Comparison of ENCODE assay signal across 13 cellular contexts in the genomic region with DNA sequence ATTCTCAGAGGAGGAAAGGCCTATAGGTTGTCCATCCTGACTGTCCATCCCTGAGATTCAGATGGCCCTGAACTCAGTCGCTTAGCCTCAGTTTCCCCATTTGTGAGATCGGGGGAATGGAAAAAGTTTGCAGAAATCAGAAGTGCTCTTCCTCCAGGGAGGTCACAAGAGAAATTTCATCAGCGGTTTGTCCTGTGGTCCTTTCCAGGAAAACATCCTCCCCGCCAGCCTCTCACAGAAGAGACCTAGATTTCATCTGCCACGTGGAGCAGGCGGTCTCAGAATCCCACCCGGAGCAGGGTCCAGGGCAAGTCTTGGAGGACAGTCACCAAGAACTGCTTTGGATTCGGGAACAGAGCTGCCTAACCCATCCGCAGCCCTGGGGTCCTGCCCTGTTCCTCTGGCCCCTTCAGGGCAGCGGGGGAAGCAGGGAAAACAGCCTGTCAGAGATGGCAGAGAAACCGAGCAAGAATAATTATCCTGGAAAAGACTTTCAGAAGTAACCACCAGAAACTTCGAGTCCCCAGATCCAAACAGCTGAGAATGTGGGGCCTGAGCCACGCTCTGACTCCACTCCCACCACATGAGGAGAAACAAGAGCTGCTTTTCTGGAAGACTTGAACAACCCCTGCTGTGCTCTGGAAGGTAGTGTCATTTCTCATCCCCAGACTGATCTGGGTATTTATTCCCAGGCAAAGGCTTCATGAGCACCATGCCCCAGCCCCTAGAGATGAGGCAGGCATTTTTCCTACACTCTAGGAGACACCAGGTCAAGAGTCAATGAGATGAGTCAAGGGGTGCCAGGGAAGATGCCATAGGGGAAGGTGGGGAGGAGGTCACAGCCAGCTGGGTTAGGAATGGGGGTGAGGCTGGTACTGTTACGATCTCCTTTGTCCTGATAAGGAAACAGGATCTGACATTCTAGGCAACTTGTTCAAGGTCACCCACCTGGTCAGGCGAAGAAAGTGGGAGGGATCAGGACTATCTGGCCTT. TPM values are rescaled to one million over a fixed set of nuclear protein-coding genes. Genes with fewer than 3 reads are reported as not detected.
DNase-seq lines count a peak whose midpoint lies in the region; ATAC-seq and TF ChIP-seq lines count a peak whose summit lies in the region.
"Had no signal": no experiment of that assay in that cellular context is flagged by ENCODE, and none has a peak within 500 bp of the region (broad histone marks: within the 10 kb centered on the region; RNA-seq: fewer than 3 reads in every experiment).

No MANE protein-coding gene starts in this region.

- H3K4me2 ChIP-seq in BLaER1 treated with 17β-estradiol and CSF1 and Interleukin-3, amounts not matched to agents 10 nM and 100 nM: peak overlapping the region; percentile 86 to 99 (median 96); a peak in 19 of 22 replicates
- peak overlapping the region; percentile 71 for H3K4me2 ChIP-seq in OCI-LY7 (ENCODE audit: low read length)

- intact Hi-C loops in OCI-LY7 (cut with micrococcal nuclease; ENCODE audit: unreplicated experiment): loop anchor here (1.0 to 5.0 kb wide), 5 partner anchors 101 to 431 kb away; no protein-coding TSS in a partner anchor
- intact Hi-C loops in left ventricle myocardium superior (cut with micrococcal nuclease): no loop called here
- intact Hi-C loops in sciatic nerve (cut with DNase I): no loop called here

- H3K36me3 ChIP-seq in BLaER1 treated with 17β-estradiol and CSF1 and Interleukin-3, amounts not matched to agents 10 nM and 100 nM: no peaks in the 10 kb centered on the region
- no peaks in the 10 kb centered on the region for H3K36me3 ChIP-seq in OCI-LY7 (ENCODE audit: insufficient read depth, low read length)

- ATAC-seq in left ventricle myocardium superior: peak; percentile 25
- ATAC-seq in sciatic nerve: peak; percentile 65
- ATAC-seq in HG02588 (IDR thresholded peaks at IDR 0.05; ENCODE audit: unreplicated experiment): no peak

- H3K27me3 ChIP-seq in BLaER1 treated with 17β-estradiol and CSF1 and Interleukin-3, amounts not matched to agents 10 nM and 100 nM: peaks cover 8 to 41% (median 36%) of the 10 kb centered on the region in 11 experiments; a peak in 21 of 22 replicates

- peaks cover 16% of the 10 kb centered on the region; the same call in 1 of the 2 replicates for H3K79me2 ChIP-seq in OCI-LY7 (ENCODE audit: insufficient read depth, low read depth, low read length)

- DNase-seq in OCI-LY7 (ENCODE audit: low spot score) (no peak), left ventricle myocardium superior (peak; percentile 44), sciatic nerve (ENCODE audit: low spot score) (no peak), NCI-H446 (lab: John Stamatoyannopoulos, UW) (no peak), substantia nigra (lab: John Stamatoyannopoulos, UW) (no peak), NCI-H748 (lab: John Stamatoyannopoulos, UW; ENCODE audit: unreplicated experiment) (no peak)
- DNase-seq: activated T-cell treated with anti-CD3 and anti-CD28 coated beads for 4 hours; central memory CD4-positive, alpha-beta T cell; HFFc6; NCI-H1436 treated with DMSO at 0.1 percent for 48 hours; NK-92 treated with Interleukin-12 subunit alpha and Interleukin-12 subunit beta, amount 100 ng/mL, for 24 hours had no signal

- no peaks in the 10 kb centered on the region for H3K9me2 ChIP-seq in OCI-LY7 (ENCODE audit: insufficient read depth, low read length)

- H3K9ac ChIP-seq in BLaER1 treated with 17β-estradiol and CSF1 and Interleukin-3, amounts not matched to agents 10 nM and 100 nM: peak overlapping the region in 3 of 11 experiments; percentile 90 to 93 (median 91); a peak in 2 of 22 replicates

- TF ChIP-seq CTCF in OCI-LY7 (conservative IDR thresholded peaks at IDR 0.05; ENCODE audit: low read length): no peak

- CTCF ChIA-PET in OCI-LY7 (lab: Charles Lee; ENCODE audit: unreplicated experiment): no interaction called here

- H2AFZ ChIP-seq in OCI-LY7 (ENCODE audit: low read length): peak overlapping the region; percentile 67; the same call in 1 of the 2 replicates

- H4K20me1 ChIP-seq in BLaER1 treated with 17β-estradiol and CSF1 and Interleukin-3, amounts not matched to agents 10 nM and 100 nM: no peaks in the 10 kb centered on the region
- no peaks in the 10 kb centered on the region for H4K20me1 ChIP-seq in OCI-LY7 (ENCODE audit: insufficient read depth, low read length)

- no TSS peak for BruUV-seq in OCI-LY7 (replicated peaks; lab: Mats Ljungman, UMichigan)

- peak overlapping the region in 5 of 10 experiments; percentile 83 to 92 (median 84); a peak in 7 of 20 replicates for H3K4me3 ChIP-seq in BLaER1 treated with 17β-estradiol and CSF1 and Interleukin-3, amounts not matched to agents 10 nM and 100 nM
- H3K4me3 ChIP-seq in OCI-LY7 (ENCODE audit: low read depth, low read length, poor library complexity, severe bottlenecking): peak overlapping the region; percentile 87

- H3K27ac ChIP-seq in BLaER1 treated with 17β-estradiol and CSF1 and Interleukin-3, amounts not matched to agents 10 nM and 100 nM: no peak overlapping the region
- H3K27ac ChIP-seq in OCI-LY7 (ENCODE audit: low read depth, low read length, poor library complexity, severe bottlenecking): no peak overlapping the region
- no peak overlapping the region for H3K27ac ChIP-seq in substantia nigra (ENCODE audit: low read depth, low read length, poor library complexity, severe bottlenecking)

- H3K9me3 ChIP-seq in BLaER1 treated with 17β-estradiol and CSF1 and Interleukin-3, amounts not matched to agents 10 nM and 100 nM (replicated peaks in 1 of 11): peaks cover 0 to 9% (median 6%) of the 10 kb centered on the region in 11 experiments; a peak in 10 of 22 replicates
- H3K9me3 ChIP-seq in OCI-LY7 (ENCODE audit: low read length): no peaks in the 10 kb centered on the region; the same call in 1 of the 2 replicates

- POLR2A ChIA-PET in OCI-LY7 (lab: Charles Lee): interaction anchor here (1.0 to 1.2 kb wide), 3 partner anchors 9 to 150 kb away, joined by 3 read pairs; no protein-coding TSS in a partner anchor

- H3K4me1 ChIP-seq in BLaER1 treated with 17β-estradiol and CSF1 and Interleukin-3, amounts not matched to agents 10 nM and 100 nM: peaks cover 31 to 84% (median 55%) of the 10 kb centered on the region in 10 experiments
- peaks cover 58% of the 10 kb centered on the region for H3K4me1 ChIP-seq in OCI-LY7 (ENCODE audit: insufficient read depth, low read length, poor library complexity, severe bottlenecking)

RNA-seq across cellular contexts. Expression of gene TNS3, which starts 1.1 kb away (rescaled TPM):
- 8.3 and 9.5 TPM in 2 replicates for total RNA-seq in OCI-LY7 (2014; rRNA removed; shearing (Covaris generic))
- total RNA-seq in OCI-LY7 (2022) (36.5 and 42.1 TPM in 2 replicates), left ventricle myocardium superior (42.4 TPM), sciatic nerve (230 TPM)
